ENCODE assay signal across 9 cellular contexts in genomic region chr2:143083636-143084035, GRCh38. TPM values are rescaled to one million over a fixed set of nuclear protein-coding genes. Genes with fewer than 3 reads are reported as not detected.
DNase-seq lines count a peak whose midpoint lies in the region; ATAC-seq, FAIRE-seq and TF ChIP-seq lines count a peak whose summit lies in the region.
"Had no signal": no experiment of that assay in that cellular context is flagged by ENCODE, and none has a peak within 500 bp of the region (broad histone marks: within the 10 kb centered on the region; RNA-seq: fewer than 3 reads in every experiment).

No MANE protein-coding gene starts in this region.

- H3K27me3 ChIP-seq in A673 (replicated peaks; ENCODE audit: insufficient read depth, low read depth, low read length, poor library complexity) (no peaks in the 10 kb centered on the region), thyroid gland (no peaks in the 10 kb centered on the region)

- WGBS in thyroid gland, 2 donors = 49 to 70% methylated on average over 2 of the region's 2 CpGs

- H3K4me1 ChIP-seq in A673 (ENCODE audit: insufficient read depth, low read length, poor library complexity, severe bottlenecking) (peaks cover 6% of the 10 kb centered on the region), thyroid gland (no peaks in the 10 kb centered on the region)

- BruUV-seq in A673 (replicated peaks; lab: Mats Ljungman, UMichigan) = no TSS peak

- POLR2A ChIA-PET in A673 (lab: Charles Lee; ENCODE audit: low non-redundant PET) = interaction anchor here (0.7 kb wide), 1 partner anchor 769 kb away, joined by 3 read pairs; no protein-coding TSS in a partner anchor

- H3K9me3 ChIP-seq in A673 (ENCODE audit: low read depth, low read length, poor library complexity, severe bottlenecking) = no peaks in the 10 kb centered on the region
- no peaks in the 10 kb centered on the region for H3K9me3 ChIP-seq in thyroid gland

- intact Hi-C loops in A673 (cut with micrococcal nuclease; ENCODE audit: unreplicated experiment) (no loop called here), thyroid gland (cut with DNase I) (no loop called here)

- H3K4me3 ChIP-seq in A673 (ENCODE audit: low read depth, low read length, poor library complexity, severe bottlenecking) (no peak overlapping the region), fibroblast of mammary gland (ENCODE audit: control insufficient read depth, low read depth, low read length) (no peak overlapping the region), thyroid gland (replicated peaks in 1 of 3) (no peak overlapping the region)

- no peak for TF ChIP-seq POLR2A in thyroid gland (IDR thresholded peaks at IDR 0.05)

- ATAC-seq in GM18861 (IDR thresholded peaks at IDR 0.05; ENCODE audit: unreplicated experiment) = peak; percentile 46
- no peak for ATAC-seq in HG03571 (IDR thresholded peaks at IDR 0.05; ENCODE audit: unreplicated experiment)
- ATAC-seq: Panc1 had no signal

- CTCF ChIA-PET in A673 (lab: Charles Lee) = no interaction called here

- H3K27ac ChIP-seq in A673 (ENCODE audit: low read depth, low read length, poor library complexity, severe bottlenecking) (no peak overlapping the region), thyroid gland (no peak overlapping the region)

- no peak for TF ChIP-seq CTCF in A673 (conservative IDR thresholded peaks at IDR 0.05; ENCODE audit: low read depth, low read length)
- no peak for TF ChIP-seq CTCF in fibroblast of mammary gland (conservative IDR thresholded peaks at IDR 0.05; ENCODE audit: control insufficient read depth, insufficient read depth, low read depth, low read length)
- no peak for TF ChIP-seq CTCF in thyroid gland (IDR thresholded peaks at IDR 0.05)

- DNase-seq in A673 (ENCODE audit: low spot score) (peak; percentile 77), RCC 7860 (ENCODE audit: low spot score) (peak; percentile 56), fibroblast of mammary gland (ENCODE audit: low read depth) (peak; percentile 89), DMS153 treated with DMSO at 0.1 percent for 48 hours (lab: John Stamatoyannopoulos, UW; ENCODE audit: unreplicated experiment) (no peak), thyroid gland (no peak)
- DNase-seq in stimulated activated CD4-positive, alpha-beta T cell treated with anti-CD3 and anti-CD28 coated beads, Interleukin-1b, Interleukin-23, amount 100 ng/mL, for 48 hours = no peak

- peak; percentile 63 for FAIRE-seq in RCC 7860 (lab: Jason Lieb, UNC)

- H3K36me3 ChIP-seq in A673 (ENCODE audit: insufficient read depth, low read length, poor library complexity, severe bottlenecking) = no peaks in the 10 kb centered on the region
- H3K36me3 ChIP-seq in thyroid gland = no peaks in the 10 kb centered on the region

RNA-seq across cellular contexts. Expression of gene ARHGAP15, which starts 45.6 kb away (rescaled TPM):
- not detected in 2 replicates for total RNA-seq in A673 (2021)
- total RNA-seq in thyroid gland = 10 to 100 TPM in 3 of 4 donors, 1 to 10 TPM in 1; 9.8 to 24.4 (median 11.9) TPM

Comparison
In these comparisons a context has a peak if more than half of its experiments do, and no peak if none do; other contexts are left out.
1. DNase-seq: peak in A673 (single experiment), RCC 7860 (single experiment) and fibroblast of mammary gland (single experiment); none in DMS153 treated with DMSO at 0.1 percent for 48 hours (single experiment), stimulated activated CD4-positive, alpha-beta T cell treated with anti-CD3 and anti-CD28 coated beads, Interleukin-1b, Interleukin-23, amount 100 ng/mL, for 48 hours (single experiment) and thyroid gland (0 of 2).